ENCODE assay signal across 1 cellular context in genomic region chr22:27224485-27225364, GRCh38.
TF ChIP-seq lines count a peak whose summit lies in the region.

No MANE protein-coding gene starts in this region.

TF ChIP-seq in SK-N-SH, 30 proteins besides CTCF, POLR2A, EP300 and RAD21 (continued from another document):
- TF ChIP-seq, protein P1, sequence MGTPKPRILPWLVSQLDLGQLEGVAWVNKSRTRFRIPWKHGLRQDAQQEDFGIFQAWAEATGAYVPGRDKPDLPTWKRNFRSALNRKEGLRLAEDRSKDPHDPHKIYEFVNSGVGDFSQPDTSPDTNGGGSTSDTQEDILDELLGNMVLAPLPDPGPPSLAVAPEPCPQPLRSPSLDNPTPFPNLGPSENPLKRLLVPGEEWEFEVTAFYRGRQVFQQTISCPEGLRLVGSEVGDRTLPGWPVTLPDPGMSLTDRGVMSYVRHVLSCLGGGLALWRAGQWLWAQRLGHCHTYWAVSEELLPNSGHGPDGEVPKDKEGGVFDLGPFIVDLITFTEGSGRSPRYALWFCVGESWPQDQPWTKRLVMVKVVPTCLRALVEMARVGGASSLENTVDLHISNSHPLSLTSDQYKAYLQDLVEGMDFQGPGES (IDR thresholded peaks at IDR 0.05; ENCODE audit: low read depth, low read length), result no peak
- peak; percentile 17; the same call in 1 of the 2 replicates for TF ChIP-seq SMC3 (IDR thresholded peaks at IDR 0.05; ENCODE audit: low read depth, low read length)
- no peak for TF ChIP-seq REST (IDR thresholded peaks at IDR 0.05; ENCODE audit: low read depth, low read length)
- peak; percentile 63 for TF ChIP-seq TCF12 (IDR thresholded peaks at IDR 0.05)
- TF ChIP-seq ELF1 (IDR thresholded peaks at IDR 0.05), result no peak
- TF ChIP-seq FOXJ3 (CRISPR knock-in tag; IDR thresholded peaks at IDR 0.05), result no peak
- TF ChIP-seq USF1 (IDR thresholded peaks at IDR 0.05; ENCODE audit: borderline replicate concordance, low read depth), result no peak
- peak; percentile 22; the same call in 1 of the 2 replicates for TF ChIP-seq NFIC (IDR thresholded peaks at IDR 0.05; ENCODE audit: borderline replicate concordance)
- no peak for TF ChIP-seq EZH2phosphoT487 (IDR thresholded peaks at IDR 0.05; ENCODE audit: borderline replicate concordance, low read depth)
- TF ChIP-seq FOXM1 (IDR thresholded peaks at IDR 0.05; ENCODE audit: low read depth), result no peak
- peak; percentile 40 for TF ChIP-seq CHD2 (IDR thresholded peaks at IDR 0.05; ENCODE audit: low read length, partially characterized antibody)
